ENCODE assay signal across 15 cellular contexts in the genomic region with DNA sequence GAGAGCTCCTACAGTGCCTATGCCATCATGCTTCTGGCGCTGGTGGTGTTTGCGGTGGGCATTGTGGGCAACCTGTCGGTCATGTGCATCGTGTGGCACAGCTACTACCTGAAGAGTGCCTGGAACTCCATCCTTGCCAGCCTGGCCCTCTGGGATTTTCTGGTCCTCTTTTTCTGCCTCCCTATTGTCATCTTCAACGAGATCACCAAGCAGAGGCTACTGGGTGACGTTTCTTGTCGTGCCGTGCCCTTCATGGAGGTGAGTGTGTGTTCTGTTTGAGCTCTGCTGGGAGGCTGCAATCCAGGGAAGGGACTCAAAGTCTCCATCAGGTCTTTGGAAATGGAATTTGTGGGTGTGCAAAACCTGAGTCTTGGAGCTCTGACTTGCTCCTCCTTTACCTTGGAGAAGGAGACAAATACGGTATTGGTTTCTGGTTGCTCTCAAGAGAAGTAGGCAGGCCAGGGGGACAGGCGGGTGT. TPM values are rescaled to one million over a fixed set of nuclear protein-coding genes. Genes with fewer than 3 reads are reported as not detected.
DNase-seq lines count a peak whose midpoint lies in the region; ATAC-seq, FAIRE-seq and TF ChIP-seq lines count a peak whose summit lies in the region.
"Had no signal": no experiment of that assay in that cellular context is flagged by ENCODE, and none has a peak within 500 bp of the region (broad histone marks: within the 10 kb centered on the region; RNA-seq: fewer than 3 reads in every experiment).

No MANE protein-coding gene starts in this region.

- 0 out of 2 replicates have a peak overlapping the region, but pooled peaks have one; percentile 55 for H2BK12ac ChIP-seq in H1 (ENCODE audit: low read depth, low read length)
- H2BK12ac ChIP-seq in neuronal stem cell (ENCODE audit: low read length): no peak overlapping the region

- TF ChIP-seq RAD21 in H1 (IDR thresholded peaks at IDR 0.05 in 1 of 2, conservative IDR thresholded peaks at IDR 0.05 in 1 of 2; ENCODE audit: low read depth in 2 of 2, low read length in 2 of 2): no peak

- H3K4me3 ChIP-seq in WERI-Rb-1 (ENCODE audit: low read depth, low read length) (no peak overlapping the region), H1 (ENCODE audit: extremely low read depth in 1 of 4, insufficient read depth in 2 of 4, low read depth in 3 of 4, low read length in 4 of 4) (no peak overlapping the region), neuronal stem cell (ENCODE audit: low read length in 2 of 2) (no peak overlapping the region), body of pancreas (no peak overlapping the region), suprapubic skin (no peak overlapping the region)

- no peaks in the 10 kb centered on the region for H3K23me2 ChIP-seq in H1 (ENCODE audit: low read depth, low read length)

- H3K23ac ChIP-seq in H1 (ENCODE audit: insufficient read length): no peak overlapping the region
- no peak overlapping the region for H3K23ac ChIP-seq in neuronal stem cell (ENCODE audit: low read depth, low read length, poor library complexity)

- no peak overlapping the region for H2BK120ac ChIP-seq in H1 (replicated peaks; ENCODE audit: low read depth, low read length)
- H2BK120ac ChIP-seq in neuronal stem cell (ENCODE audit: low read depth, low read length): no peak overlapping the region

- H2BK5ac ChIP-seq in H1 (ENCODE audit: low read depth, low read length) (no peak overlapping the region), neuronal stem cell (ENCODE audit: low read length) (no peak overlapping the region)

- H2BK15ac ChIP-seq in H1 (ENCODE audit: low read length) (0 out of 2 replicates have a peak overlapping the region, but pooled peaks have one; percentile 92), neuronal stem cell (ENCODE audit: low read length) (no peak overlapping the region)

- no peak overlapping the region for H3K18ac ChIP-seq in H1 (ENCODE audit: extremely low read depth, low read length)
- no peak overlapping the region for H3K18ac ChIP-seq in neuronal stem cell (ENCODE audit: low read length)

- H3K9me3 ChIP-seq in WERI-Rb-1 (ENCODE audit: severe bottlenecking) (no peaks in the 10 kb centered on the region), H1 (ENCODE audit: insufficient read depth in 2 of 2, low read depth in 1 of 2, low read length in 1 of 2) (no peaks in the 10 kb centered on the region), neuronal stem cell (replicated peaks in 1 of 2; ENCODE audit: control insufficient read depth in 2 of 2, insufficient read depth in 1 of 2, low read depth in 1 of 2, low read length in 2 of 2) (peaks cover 0 to 2% of the 10 kb centered on the region in 2 donors), body of pancreas (no peaks in the 10 kb centered on the region), suprapubic skin (no peaks in the 10 kb centered on the region)
- H3K9me3 ChIP-seq: BE2C had no signal

- no peaks in the 10 kb centered on the region for H4K20me1 ChIP-seq in H1 (replicated peaks in 1 of 2; ENCODE audit: control insufficient read depth in 1 of 2, insufficient read depth in 2 of 2, low read length in 2 of 2)

- H3K14ac ChIP-seq in H1 (ENCODE audit: insufficient read length) (no peak overlapping the region), neuronal stem cell (ENCODE audit: low read length) (no peak overlapping the region)

- H2BK20ac ChIP-seq in H1 (ENCODE audit: low read length): 0 out of 2 replicates have a peak overlapping the region, but pooled peaks have one; percentile 64

- H4K5ac ChIP-seq in H1 (ENCODE audit: insufficient read length, low read depth, low read length): no peak overlapping the region

- CTCF ChIA-PET in H1 (lab: Charles Lee; ENCODE audit: partially characterized antibody): interaction anchor here (0.6 to 29.2 kb wide), 16 partner anchors 10 to 690 kb away, joined by 3 to 1014 read pairs (median 5); a partner anchor contains a TSS

- no peak for TF ChIP-seq CTCF in WERI-Rb-1 (IDR thresholded peaks at IDR 0.05; ENCODE audit: low read depth, low read length)
- TF ChIP-seq CTCF in H1 (IDR thresholded peaks at IDR 0.05; ENCODE audit: control extremely low read depth in 1 of 3, insufficient read depth in 1 of 3, low read depth in 1 of 3, low read length in 3 of 3): no peak
- no peak for TF ChIP-seq CTCF in body of pancreas (IDR thresholded peaks at IDR 0.05)
- no peak for TF ChIP-seq CTCF in suprapubic skin (IDR thresholded peaks at IDR 0.05)

- no peak for FAIRE-seq in H1 (lab: Jason Lieb, UNC)
- FAIRE-seq: GM12891 had no signal

- peaks cover 0 to 5% (median 4%) of the 10 kb centered on the region in 4 experiments; a peak in 6 of 7 replicates for H3K4me1 ChIP-seq in H1 (replicated peaks in 1 of 4; ENCODE audit: control insufficient read depth in 3 of 4, insufficient read depth in 4 of 4, low read length in 3 of 4)
- H3K4me1 ChIP-seq in neuronal stem cell (ENCODE audit: control insufficient read depth in 2 of 2, insufficient read depth in 1 of 2, low read depth in 1 of 2, low read length in 2 of 2): peaks cover 0 to 5% of the 10 kb centered on the region in 2 donors
- H3K4me1 ChIP-seq in body of pancreas: peaks cover 5% of the 10 kb centered on the region
- peaks cover 5% of the 10 kb centered on the region for H3K4me1 ChIP-seq in suprapubic skin
- H3K4me1 ChIP-seq: BE2C had no signal

- H4K91ac ChIP-seq in H1 (replicated peaks; ENCODE audit: insufficient read length, low read length): no peak overlapping the region
- no peak overlapping the region for H4K91ac ChIP-seq in neuronal stem cell (ENCODE audit: low read depth, low read length, poor library complexity)

- H3K4ac ChIP-seq in H1 (replicated peaks; ENCODE audit: insufficient read length, low read depth, low read length) (no peak overlapping the region), neuronal stem cell (ENCODE audit: low read length) (no peak overlapping the region)

- no peak overlapping the region for H2AFZ ChIP-seq in H1 (ENCODE audit: low read length)
- H2AFZ ChIP-seq in neuronal stem cell (ENCODE audit: low read length): peak overlapping the region; percentile 84

- DNase-seq in WERI-Rb-1: no peak
- DNase-seq in H1 (ENCODE audit: low read depth in 1 of 2, low spot score in 2 of 2): no peak
- DNase-seq in neuronal stem cell (ENCODE audit: low spot score): no peak
- peak; percentile 57 for DNase-seq in superior temporal gyrus (ENCODE audit: extremely low spot score)
- no peak for DNase-seq in body of pancreas
- no peak for DNase-seq in suprapubic skin (ENCODE audit: low spot score in 2 of 2)
- no peak for DNase-seq in left ventricle myocardium superior
- DNase-seq: CD4-positive, alpha-beta memory T cell; DMS79 had no signal

- H3K56ac ChIP-seq in H1 (replicated peaks; ENCODE audit: insufficient read length, low read depth, low read length): no peak overlapping the region

- peak overlapping the region; percentile 48 for H3K27ac ChIP-seq in WERI-Rb-1
- H3K27ac ChIP-seq in H1 (ENCODE audit: low read depth, low read length): no peak overlapping the region
- H3K27ac ChIP-seq in neuronal stem cell (replicated peaks; ENCODE audit: low read length): no peak overlapping the region
- H3K27ac ChIP-seq in body of pancreas: no peak overlapping the region
- no peak overlapping the region for H3K27ac ChIP-seq in suprapubic skin
- H3K27ac ChIP-seq: C4-2B had no signal

- POLR2A ChIA-PET in H1 (lab: Charles Lee; ENCODE audit: partially characterized antibody): interaction anchor here (0.5 to 7.2 kb wide), 10 partner anchors 8 to 899 kb away, joined by 3 to 98 read pairs (median 6); a partner anchor contains a TSS

- no peaks in the 10 kb centered on the region for H3K79me2 ChIP-seq in H1 (ENCODE audit: control insufficient read depth in 1 of 2, insufficient read depth in 2 of 2, low read length in 2 of 2)

- H3K79me1 ChIP-seq in H1 (ENCODE audit: low read depth, low read length): no peaks in the 10 kb centered on the region
- H3K79me1 ChIP-seq in neuronal stem cell (ENCODE audit: low read depth, low read length): no peaks in the 10 kb centered on the region

- H3K36me3 ChIP-seq in WERI-Rb-1 (no peaks in the 10 kb centered on the region), H1 (ENCODE audit: control insufficient read depth in 2 of 4, insufficient read depth in 4 of 4, low read length in 3 of 4) (no peaks in the 10 kb centered on the region), neuronal stem cell (replicated peaks in 1 of 2; ENCODE audit: control insufficient read depth in 2 of 2, insufficient read depth in 2 of 2, low read length in 2 of 2) (no peaks in the 10 kb centered on the region), body of pancreas (replicated peaks in 1 of 2; ENCODE audit: insufficient read depth in 1 of 2, low read depth in 2 of 2) (no peaks in the 10 kb centered on the region), suprapubic skin (no peaks in the 10 kb centered on the region)
- H3K36me3 ChIP-seq: BE2C had no signal

- no peak overlapping the region; a peak in 1 of 7 replicates for H3K9ac ChIP-seq in H1 (replicated peaks in 1 of 4; ENCODE audit: extremely low read depth in 1 of 4, low read depth in 3 of 4, low read length in 3 of 4)
- no peak overlapping the region for H3K9ac ChIP-seq in neuronal stem cell (ENCODE audit: low read depth, low read length, poor library complexity)

- intact Hi-C loops in body of pancreas (cut with DNase I) (loop anchor here (5.0 to 10.0 kb wide), 2 partner anchors 121 to 229 kb away; no protein-coding TSS in a partner anchor), left ventricle myocardium superior (cut with micrococcal nuclease) (loop anchor here (5.0 kb wide), 1 partner anchor 121 kb away; no protein-coding TSS in a partner anchor)

- H2AK5ac ChIP-seq in H1 (ENCODE audit: low read depth, low read length) (no peak overlapping the region), neuronal stem cell (ENCODE audit: low read depth, low read length) (no peak overlapping the region)

- TF ChIP-seq POLR2A in H1 (IDR thresholded peaks at IDR 0.05; ENCODE audit: control extremely low read depth in 1 of 2, low read depth in 2 of 2, low read length in 2 of 2) (no peak), body of pancreas (IDR thresholded peaks at IDR 0.05) (no peak), suprapubic skin (IDR thresholded peaks at IDR 0.05) (no peak)

- H4K8ac ChIP-seq in H1 (ENCODE audit: extremely low read depth, insufficient read depth, low read length) (no peak overlapping the region), neuronal stem cell (ENCODE audit: low read depth, low read length) (peak overlapping the region; percentile 68)

- H3K27me3 ChIP-seq in WERI-Rb-1 (ENCODE audit: insufficient read depth, low read depth, severe bottlenecking) (no peaks in the 10 kb centered on the region), H1 (replicated peaks in 1 of 4; ENCODE audit: control insufficient read depth in 3 of 4, extremely low read depth in 1 of 4, insufficient read depth in 3 of 4, low read length in 3 of 4) (no peaks in the 10 kb centered on the region), neuronal stem cell (ENCODE audit: control insufficient read depth in 3 of 3, insufficient read depth in 3 of 3, low read depth in 1 of 3, low read length in 3 of 3) (peaks cover 0 to 6% (median 0%) of the 10 kb centered on the region in 3 experiments), body of pancreas (no peaks in the 10 kb centered on the region), suprapubic skin (no peaks in the 10 kb centered on the region)
- H3K27me3 ChIP-seq: BE2C had no signal

- TF ChIP-seq EP300 in H1 (IDR thresholded peaks at IDR 0.05; ENCODE audit: borderline replicate concordance in 1 of 2, low read depth in 2 of 2, low read length in 2 of 2) (no peak), suprapubic skin (IDR thresholded peaks at IDR 0.05) (no peak)

- ATAC-seq in GM21825 (IDR thresholded peaks at IDR 0.05; ENCODE audit: unreplicated experiment): no peak
- ATAC-seq in body of pancreas: no peak
- ATAC-seq in left ventricle myocardium superior: no peak

- 93% methylated on average over 10 of the region's 10 CpGs; no CpG with 5 or more reads in 1 of the 2 experiments for WGBS in H1 (ENCODE audit: extremely low coverage in 1 of 2, insufficient coverage in 1 of 2, insufficient read length in 1 of 2, insufficient replicate concordance in 2 of 2, low coverage in 1 of 2, low lambda C conversion rate in 2 of 2, missing lambda C conversion rate in 1 of 2), 2 experiments
- WGBS in neuronal stem cell (ENCODE audit: extremely low coverage in 2 of 2, insufficient read length in 2 of 2, insufficient replicate concordance in 1 of 2), 2 donors: no CpG with 5 or more reads among the region's 10 CpGs
- WGBS in body of pancreas, 2 donors: 81 to 89% methylated on average over 10 of the region's 10 CpGs
- WGBS in suprapubic skin: 84% methylated on average over 8 of the region's 10 CpGs

- no peak overlapping the region for H3K4me2 ChIP-seq in H1 (ENCODE audit: insufficient read depth in 1 of 2, low read depth in 2 of 2, low read length in 2 of 2)
- no peak overlapping the region for H3K4me2 ChIP-seq in neuronal stem cell (ENCODE audit: insufficient read depth, low read length, poor library complexity, severe bottlenecking)

RNA-seq across cellular contexts. Expression of a gene that starts 0.7 kb away (rescaled TPM):
- 0.08 and 0.13 TPM in 2 replicates for total RNA-seq in H1 (2021; fragmentation: NEBNext Ultra II Directional; extraction: Animal tissue kit (Norgen Biotek cat#: 25700))
- 0.23 and 0.25 TPM in 2 replicates for polyA plus RNA-seq in H1 (2011; rRNA removed)
- polyA plus RNA-seq in H1 (2011; cell fraction: cytosol; rRNA removed): 0.16 TPM
- 0.17 TPM for polyA plus RNA-seq in H1 (2011; cell fraction: nucleus; rRNA removed)
- polyA plus RNA-seq in H1 (2012, experiment 1 of 2): 0.18 to 0.20 TPM (median 0.20 TPM) in 4 replicates
- polyA plus RNA-seq in H1 (2012, experiment 2 of 2): 0.09 TPM
- 0.10 TPM for polyA plus RNA-seq in H1 (2013, experiment 1 of 2)
- 0.15 TPM for polyA plus RNA-seq in H1 (2013, experiment 2 of 2)
- 0.13 and 0.22 TPM in 2 replicates for polyA minus RNA-seq in H1 (2011; rRNA and poly(A)+ RNA removed)
- not detected for polyA minus RNA-seq in H1 (2011; cell fraction: cytosol; rRNA and poly(A)+ RNA removed)
- polyA minus RNA-seq in H1 (2011; cell fraction: nucleus; rRNA and poly(A)+ RNA removed): 0.50 TPM
- polyA plus RNA-seq in neuronal stem cell (2013, experiment 1 of 2): 0.06 TPM
- 0.08 TPM for polyA plus RNA-seq in neuronal stem cell (2013, experiment 2 of 2)
- not detected for total RNA-seq in body of pancreas
- total RNA-seq in suprapubic skin: not detected
- 0.07 TPM for total RNA-seq in left ventricle myocardium superior
- total RNA-seq: CD4-positive, alpha-beta memory T cell; G401 had no signal

RNA-seq across cellular contexts. Expression of a gene that starts 21.2 kb away (rescaled TPM):
- total RNA-seq in H1 (2021; fragmentation: NEBNext Ultra II Directional; extraction: Animal tissue kit (Norgen Biotek cat#: 25700)): 58.7 and 59.0 TPM in 2 replicates
- 40.3 and 41.7 TPM in 2 replicates for polyA plus RNA-seq in H1 (2011; rRNA removed)
- polyA plus RNA-seq in H1 (2011; cell fraction: cytosol; rRNA removed): 39.3 TPM
- polyA plus RNA-seq in H1 (2011; cell fraction: nucleus; rRNA removed): 35.6 TPM
- 35.1 to 57.5 TPM (median 42.3 TPM) in 4 replicates for polyA plus RNA-seq in H1 (2012, experiment 1 of 2)
- polyA plus RNA-seq in H1 (2012, experiment 2 of 2): 35.7 TPM
- polyA plus RNA-seq in H1 (2013, experiment 1 of 2): 26.4 TPM
- polyA plus RNA-seq in H1 (2013, experiment 2 of 2): 26.9 TPM
- polyA minus RNA-seq in H1 (2011; rRNA and poly(A)+ RNA removed): 20.7 and 22.3 TPM in 2 replicates
- polyA minus RNA-seq in H1 (2011; cell fraction: cytosol; rRNA and poly(A)+ RNA removed): 23.3 TPM
- 16.2 TPM for polyA minus RNA-seq in H1 (2011; cell fraction: nucleus; rRNA and poly(A)+ RNA removed)
- polyA plus RNA-seq in neuronal stem cell (2013, experiment 1 of 2): 33.4 TPM
- 32.1 TPM for polyA plus RNA-seq in neuronal stem cell (2013, experiment 2 of 2)
- 10 to 100 TPM; 18.1 to 21.0 TPM for total RNA-seq in body of pancreas
- 10 to 100 TPM; 41.1 to 46.3 (median 43.0) TPM for total RNA-seq in suprapubic skin
- total RNA-seq in left ventricle myocardium superior: 65.1 TPM

RNA-seq across cellular contexts. Expression of a gene that starts 37.0 kb away (rescaled TPM):
- not detected in 2 replicates for total RNA-seq in H1 (2021; fragmentation: NEBNext Ultra II Directional; extraction: Animal tissue kit (Norgen Biotek cat#: 25700))
- polyA plus RNA-seq in H1 (2011; rRNA removed): 0.20 TPM in 2 replicates
- polyA plus RNA-seq in H1 (2011; cell fraction: cytosol; rRNA removed): 0.31 TPM
- 0.46 TPM for polyA plus RNA-seq in H1 (2011; cell fraction: nucleus; rRNA removed)
- 0.11 to 0.37 TPM (median 0.14 TPM) in 3 of 4 replicates, not detected in the other for polyA plus RNA-seq in H1 (2012, experiment 1 of 2)
- 0.13 TPM for polyA plus RNA-seq in H1 (2012, experiment 2 of 2)
- polyA plus RNA-seq in H1 (2013, experiment 1 of 2): 0.12 TPM
- 0.11 TPM for polyA plus RNA-seq in H1 (2013, experiment 2 of 2)
- 0.10 TPM in 1 of 2 replicates, not detected in the other for polyA minus RNA-seq in H1 (2011; rRNA and poly(A)+ RNA removed)
- polyA minus RNA-seq in H1 (2011; cell fraction: cytosol; rRNA and poly(A)+ RNA removed): not detected
- not detected for polyA minus RNA-seq in H1 (2011; cell fraction: nucleus; rRNA and poly(A)+ RNA removed)
- not detected for polyA plus RNA-seq in neuronal stem cell (2013, experiment 1 of 2)
- not detected for polyA plus RNA-seq in neuronal stem cell (2013, experiment 2 of 2)
- total RNA-seq in body of pancreas: 1 to 10 TPM; 1.6 to 3.6 TPM
- total RNA-seq in suprapubic skin: 1 to 10 TPM in 1 of 4 donors, under 1 TPM in 2, not detected in 1; 0.42 to 2.7 (median 0.60) TPM
- 0.92 TPM for total RNA-seq in left ventricle myocardium superior
- total RNA-seq: A172, G401 had no signal
